In genomic region chr9:8867148-8867547, GRCh38 we compare ENCODE assay signal across 18 cellular contexts.
"Had no signal": no experiment of that assay in that cellular context is flagged by ENCODE, and none has a peak within 500 bp of the region (broad histone marks: within the 10 kb centered on the region; RNA-seq: fewer than 3 reads in every experiment).

No MANE protein-coding gene starts in this region.

- H3K4me3 ChIP-seq: coronary artery, left ventricle myocardium inferior, lower lobe of right lung, right atrium auricular region, suprapubic skin, thyroid gland, upper lobe of left lung, uterus had no signal

- H3K36me3 Mint-ChIP-seq: immature natural killer cell, memory B cell, naive B cell had no signal

- H3K27me3 Mint-ChIP-seq: naive B cell had no signal

- H3K36me3 ChIP-seq: left ventricle myocardium inferior, lower lobe of right lung, right atrium auricular region, suprapubic skin, thyroid gland, upper lobe of left lung, uterus had no signal

- H3K27ac Mint-ChIP-seq: immature natural killer cell, memory B cell, naive B cell, nephron had no signal

- H3K4me1 ChIP-seq: lower lobe of right lung, suprapubic skin, thyroid gland, upper lobe of left lung, uterus had no signal

- H3K27me3 ChIP-seq: right atrium auricular region, suprapubic skin, thyroid gland, upper lobe of left lung, uterus had no signal

- H3K9me3 Mint-ChIP-seq: nephron had no signal

- H3K9me3 ChIP-seq: left ventricle myocardium inferior, lower lobe of right lung, right atrium auricular region, suprapubic skin, thyroid gland, upper lobe of left lung, uterus had no signal

- H3K4me3 Mint-ChIP-seq: immature natural killer cell, memory B cell, naive B cell had no signal

- ATAC-seq: esophagus mucosa, left cardiac atrium, lower lobe of right lung had no signal

- DNase-seq: effector CD8-positive, alpha-beta T cell; immature natural killer cell; left cardiac atrium; left ventricle myocardium inferior; lower lobe of right lung; naive B cell; small intestine; stimulated activated CD4-positive, alpha-beta T cell treated with anti-CD3 and anti-CD28 coated beads, Interleukin-2, amount 100 ng/mL, for 48 hours; stimulated activated naive CD4-positive, alpha-beta T cell treated with Interleukin-2 at 50 U/mL for 16 hours; thyroid gland; upper lobe of left lung; uterus had no signal

- H3K27ac ChIP-seq: coronary artery, left ventricle myocardium inferior, lower lobe of right lung, right atrium auricular region, suprapubic skin, thyroid gland, upper lobe of left lung, uterus had no signal

- H3K4me1 Mint-ChIP-seq: immature natural killer cell, memory B cell, naive B cell had no signal
